In the genomic region with DNA sequence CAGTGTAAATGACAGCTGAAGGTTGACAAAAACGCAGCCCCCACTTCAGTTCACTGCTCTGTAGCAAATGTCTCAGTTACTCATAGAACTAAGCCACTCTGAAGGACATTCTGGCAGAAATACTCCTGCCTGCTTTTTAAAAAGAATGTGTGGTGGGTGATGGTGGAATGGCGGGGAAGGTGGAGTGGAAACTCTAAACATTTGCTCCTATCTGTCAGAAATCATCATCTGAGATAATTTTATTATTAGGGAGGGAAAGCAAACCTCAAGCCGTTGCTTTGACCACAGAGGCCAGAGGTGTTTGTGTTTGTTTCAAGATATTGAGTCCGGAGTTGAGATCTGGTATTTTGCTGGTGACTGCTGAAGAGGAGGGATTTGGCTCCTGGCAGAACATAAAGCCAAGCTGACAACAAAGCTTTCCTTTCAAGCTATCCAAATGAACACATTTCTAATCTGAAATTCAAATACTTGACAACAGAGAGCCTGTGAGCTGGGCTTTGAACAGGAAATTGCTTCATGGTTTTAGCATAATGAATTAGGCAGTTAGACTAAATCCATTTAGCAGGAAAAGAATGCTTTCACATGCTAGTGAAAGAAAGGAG, we compare ENCODE assay signal across 13 cellular contexts.
DNase-seq lines count a peak whose midpoint lies in the region; ATAC-seq and TF ChIP-seq lines count a peak whose summit lies in the region.
"Had no signal": no experiment of that assay in that cellular context is flagged by ENCODE, and none has a peak within 500 bp of the region (broad histone marks: within the 10 kb centered on the region; RNA-seq: fewer than 3 reads in every experiment).

No MANE protein-coding gene starts in this region.

- peaks cover 20% of the 10 kb centered on the region for H3K27me3 Mint-ChIP-seq in type B pancreatic cell

- H3K36me3 Mint-ChIP-seq in type B pancreatic cell = no peaks in the 10 kb centered on the region

- no peaks in the 10 kb centered on the region for H3K27me3 ChIP-seq in colonic mucosa
- H3K27me3 ChIP-seq: breast epithelium had no signal

- H3K9ac ChIP-seq in colonic mucosa (ENCODE audit: low read depth in 2 of 2, low read length in 2 of 2) = no peak overlapping the region

- no peak overlapping the region for H3K4me3 ChIP-seq in colonic mucosa
- H3K4me3 ChIP-seq: breast epithelium had no signal

- no peaks in the 10 kb centered on the region for H3K9me3 Mint-ChIP-seq in type B pancreatic cell
- H3K9me3 Mint-ChIP-seq: T-helper 2 cell treated with Interferon-gamma antibody and Interleukin-4, amounts not matched to agents 5 μg/mL and 100 μg/mL, for 36 hours had no signal

- peak overlapping the region; percentile 35 for H3K27ac Mint-ChIP-seq in type B pancreatic cell
- H3K27ac Mint-ChIP-seq: T-helper 2 cell treated with Interferon-gamma antibody and Interleukin-4, amounts not matched to agents 5 μg/mL and 100 μg/mL, for 36 hours had no signal

- H3K4me1 Mint-ChIP-seq in type B pancreatic cell (ENCODE audit: unreplicated experiment) = peaks cover 53% of the 10 kb centered on the region

- TF ChIP-seq CTCF in type B pancreatic cell (conservative IDR thresholded peaks at IDR 0.05) (no peak), colonic mucosa (IDR thresholded peaks at IDR 0.05) (no peak)

- intact Hi-C loops in Right ventricle myocardium inferior (cut with DNase I) (no loop called here), cardiac septum (cut with DNase I) (loop anchor here (2.0 kb wide), 1 partner anchor 60 kb away; no protein-coding TSS in a partner anchor), colonic mucosa (cut with DNase I) (no loop called here)

- no peak for DNase-seq in Right ventricle myocardium inferior (ENCODE audit: missing footprints)
- DNase-seq in cardiac septum (ENCODE audit: low spot score) = no peak
- peak in 47 of 61 donors; percentile 2 to 91 (median 48) for DNase-seq in caudate nucleus (lab: John Stamatoyannopoulos, UW)
- DNase-seq in kidney glomerular epithelial cell (lab: John Stamatoyannopoulos, UW) = peak; percentile 68
- DNase-seq in type B pancreatic cell (ENCODE audit: extremely low spot score, unreplicated experiment) = no peak
- no peak for DNase-seq in stimulated activated CD4-positive, alpha-beta T cell treated with anti-CD3 and anti-CD28 coated beads, Interleukin-2, amount 100 ng/mL, for 48 hours
- DNase-seq in colonic mucosa = no peak
- DNase-seq: mammary epithelial cell had no signal

- H3K4me3 Mint-ChIP-seq in type B pancreatic cell = peak overlapping the region; percentile 43
- H3K4me3 Mint-ChIP-seq: T-helper 2 cell treated with Interferon-gamma antibody and Interleukin-4, amounts not matched to agents 5 μg/mL and 100 μg/mL, for 36 hours had no signal

- no peaks in the 10 kb centered on the region for H3K4me1 ChIP-seq in colonic mucosa
- H3K4me1 ChIP-seq: breast epithelium had no signal

- no peaks in the 10 kb centered on the region for H3K9me3 ChIP-seq in colonic mucosa
- H3K9me3 ChIP-seq: breast epithelium had no signal

- H3K27ac ChIP-seq in caudate nucleus (ENCODE audit: low read depth, low read length) = peak overlapping the region; percentile 93
- no peak overlapping the region for H3K27ac ChIP-seq in colonic mucosa
- H3K27ac ChIP-seq: breast epithelium, C4-2B, HL-60 had no signal

- ATAC-seq in Right ventricle myocardium inferior = peak; percentile 70
- ATAC-seq in HG02981 (IDR thresholded peaks at IDR 0.05; ENCODE audit: unreplicated experiment) = no peak

- no peaks in the 10 kb centered on the region for H3K36me3 ChIP-seq in colonic mucosa
- H3K36me3 ChIP-seq: breast epithelium had no signal

Comparison
In these comparisons a context has a peak if more than half of its experiments do, and no peak if none do; other contexts are left out.
1. DNase-seq: peak in caudate nucleus (47 of 61) and kidney glomerular epithelial cell (single experiment); none in Right ventricle myocardium inferior (single experiment), cardiac septum (single experiment), type B pancreatic cell (single experiment), stimulated activated CD4-positive, alpha-beta T cell treated with anti-CD3 and anti-CD28 coated beads, Interleukin-2, amount 100 ng/mL, for 48 hours (0 of 2) and colonic mucosa (single experiment).